In the genomic region with DNA sequence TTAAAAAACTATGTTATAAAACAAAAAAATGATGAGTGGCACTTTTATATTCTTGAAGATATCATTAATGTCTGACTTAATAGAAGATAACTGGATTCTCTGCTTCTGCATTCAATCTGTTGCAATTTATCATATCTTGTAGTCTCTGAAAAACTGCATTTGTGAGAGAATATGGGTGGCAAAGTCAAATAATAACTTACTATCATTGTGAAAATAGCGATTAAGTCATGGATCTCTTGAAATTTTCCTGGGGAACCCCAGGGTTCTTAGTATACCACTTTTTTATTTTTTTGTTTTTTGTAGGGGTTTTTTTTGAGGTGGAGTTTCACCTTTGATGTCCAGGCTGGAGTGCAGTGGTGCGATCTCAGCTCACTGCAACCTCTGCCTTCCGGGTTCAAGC, we compare ENCODE assay signal across 33 cellular contexts.
"Had no signal": no experiment of that assay in that cellular context is flagged by ENCODE, and none has a peak within 500 bp of the region (broad histone marks: within the 10 kb centered on the region; RNA-seq: fewer than 3 reads in every experiment).

No MANE protein-coding gene starts in this region.

- H3K9ac ChIP-seq: parathyroid adenoma had no signal

- H3K79me2 ChIP-seq: parathyroid adenoma had no signal

- H2AFZ ChIP-seq: parathyroid adenoma had no signal

- H3K4me1 ChIP-seq: parathyroid adenoma, psoas muscle, spleen, suprapubic skin, testis, tibial artery, transverse colon, upper lobe of right lung, uterus had no signal

- H3K27me3 ChIP-seq: neutrophil, ovary, spleen, suprapubic skin, testis, tibial artery, transverse colon, upper lobe of right lung, uterus had no signal

- H3K4me3 Mint-ChIP-seq: naive thymus-derived CD8-positive, alpha-beta T cell; natural killer cell treated with Interleukin-12 subunit alpha and Interleukin-12 subunit beta and Interleukin-15 and Interleukin-18, amount 100 ng/mL, for 72 hours; nephron progenitor cell; neural crest cell; stimulated activated memory B cell treated with anti-CD40 and anti-IgM and Interleukin-4, amounts not matched to agents 10 μg/mL and 1 μg/mL and 100 μg/mL, for 72 hours; stimulated activated naive CD8-positive, alpha-beta T cell treated with anti-CD3 and anti-CD28 coated beads, Interleukin-15, amount 100 ng/mL, for 72 hours; type B pancreatic cell had no signal

- DNase-seq: naive thymus-derived CD8-positive, alpha-beta T cell; nephron progenitor cell; nucleus accumbens; ovary; posterior cingulate gyrus; psoas muscle; right cardiac atrium; spleen; stimulated activated CD4-positive, alpha-beta T cell treated with anti-CD3 and anti-CD28 coated beads, Interleukin-12 subunit alpha, Interleukin-12 subunit beta, amount 100 ng/mL, for 4 hours; stimulated activated CD4-positive, alpha-beta T cell treated with anti-CD3 and anti-CD28 coated beads, Interleukin-1b, Interleukin-23, amount 100 ng/mL, for 48 hours; stimulated activated CD4-positive, alpha-beta T cell treated with anti-CD3 and anti-CD28 coated beads, Interleukin-4, amount 100 ng/mL, for 1 hour; stimulated activated CD4-positive, alpha-beta T cell treated with anti-CD3 and anti-CD28 coated beads, Interleukin-4, amount 100 ng/mL, for 4 hours; stimulated activated CD8-positive, alpha-beta memory T cell treated with anti-CD3 and anti-CD28 coated beads, Interleukin-4, amount 100 ng/mL, for 48 hours; stimulated activated naive CD4-positive, alpha-beta T cell; stimulated activated naive CD8-positive, alpha-beta T cell treated with anti-CD3 and anti-CD28 coated beads, Interleukin-15, amount 100 ng/mL, for 72 hours; stimulated activated naive CD8-positive, alpha-beta T cell treated with anti-CD3 and anti-CD28 coated beads, Interleukin-15, Interleukin-2, amounts not matched to agents 100 U/mL and 50 U/mL, for 24 hours; substantia nigra; testis; tibial artery; transverse colon; upper lobe of right lung; uterus had no signal

- H3K4me3 ChIP-seq: ovary, psoas muscle, skin epidermis, smooth muscle cell, spleen, suprapubic skin, testis, tibial artery, transverse colon, upper lobe of right lung, uterus had no signal

- ATAC-seq: naive thymus-derived CD8-positive, alpha-beta T cell; natural killer cell treated with Interleukin-12 subunit alpha and Interleukin-12 subunit beta and Interleukin-15 and Interleukin-18, amount 100 ng/mL, for 72 hours; psoas muscle; right cardiac atrium; sciatic nerve; stimulated activated memory B cell treated with anti-CD40 and anti-IgM and Interleukin-4, amounts not matched to agents 10 μg/mL and 1 μg/mL and 100 μg/mL, for 72 hours; stimulated activated naive CD8-positive, alpha-beta T cell treated with anti-CD3 and anti-CD28 coated beads, Interleukin-15, amount 100 ng/mL, for 72 hours; stimulated activated naive CD8-positive, alpha-beta T cell treated with anti-CD3 and anti-CD28 coated beads, Interleukin-15, Interleukin-2, amounts not matched to agents 100 U/mL and 50 U/mL, for 24 hours; upper lobe of right lung had no signal

- H3K9me3 ChIP-seq: neutrophil, ovary, psoas muscle, spleen, suprapubic skin, testis, tibial artery, transverse colon, upper lobe of right lung, uterus had no signal

- H3K4me2 ChIP-seq: smooth muscle cell had no signal

- H3K36me3 Mint-ChIP-seq: naive thymus-derived CD8-positive, alpha-beta T cell; natural killer cell treated with Interleukin-12 subunit alpha and Interleukin-12 subunit beta and Interleukin-15 and Interleukin-18, amount 100 ng/mL, for 72 hours; stimulated activated memory B cell treated with anti-CD40 and anti-IgM and Interleukin-4, amounts not matched to agents 10 μg/mL and 1 μg/mL and 100 μg/mL, for 72 hours had no signal

- H3K27ac Mint-ChIP-seq: naive thymus-derived CD8-positive, alpha-beta T cell; natural killer cell treated with Interleukin-12 subunit alpha and Interleukin-12 subunit beta and Interleukin-15 and Interleukin-18, amount 100 ng/mL, for 72 hours; nephron progenitor cell; progenitor cell of endocrine pancreas; stimulated activated memory B cell treated with anti-CD40 and anti-IgM and Interleukin-4, amounts not matched to agents 10 μg/mL and 1 μg/mL and 100 μg/mL, for 72 hours; stimulated activated naive CD8-positive, alpha-beta T cell treated with anti-CD3 and anti-CD28 coated beads, Interleukin-15, amount 100 ng/mL, for 72 hours; type B pancreatic cell had no signal

- H3K4me1 Mint-ChIP-seq: naive thymus-derived CD8-positive, alpha-beta T cell; neural crest cell; stimulated activated memory B cell treated with anti-CD40 and anti-IgM and Interleukin-4, amounts not matched to agents 10 μg/mL and 1 μg/mL and 100 μg/mL, for 72 hours; stimulated activated naive CD8-positive, alpha-beta T cell treated with anti-CD3 and anti-CD28 coated beads, Interleukin-15, amount 100 ng/mL, for 72 hours had no signal

- H3K27ac ChIP-seq: neutrophil, ovary, parathyroid adenoma, psoas muscle, skin epidermis, spleen, suprapubic skin, testis, tibial artery, transverse colon, upper lobe of right lung, uterus had no signal

- H3K9me3 Mint-ChIP-seq: naive thymus-derived CD8-positive, alpha-beta T cell; natural killer cell treated with Interleukin-12 subunit alpha and Interleukin-12 subunit beta and Interleukin-15 and Interleukin-18, amount 100 ng/mL, for 72 hours; nephron progenitor cell; neural crest cell; stimulated activated memory B cell treated with anti-CD40 and anti-IgM and Interleukin-4, amounts not matched to agents 10 μg/mL and 1 μg/mL and 100 μg/mL, for 72 hours; stimulated activated naive CD8-positive, alpha-beta T cell treated with anti-CD3 and anti-CD28 coated beads, Interleukin-15, amount 100 ng/mL, for 72 hours; type B pancreatic cell had no signal

- H3K27me3 Mint-ChIP-seq: natural killer cell treated with Interleukin-12 subunit alpha and Interleukin-12 subunit beta and Interleukin-15 and Interleukin-18, amount 100 ng/mL, for 72 hours; progenitor cell of endocrine pancreas; stimulated activated memory B cell treated with anti-CD40 and anti-IgM and Interleukin-4, amounts not matched to agents 10 μg/mL and 1 μg/mL and 100 μg/mL, for 72 hours; type B pancreatic cell had no signal

- H3K36me3 ChIP-seq: neutrophil, ovary, spleen, suprapubic skin, tibial artery, transverse colon, upper lobe of right lung, uterus had no signal
